In the genomic region with DNA sequence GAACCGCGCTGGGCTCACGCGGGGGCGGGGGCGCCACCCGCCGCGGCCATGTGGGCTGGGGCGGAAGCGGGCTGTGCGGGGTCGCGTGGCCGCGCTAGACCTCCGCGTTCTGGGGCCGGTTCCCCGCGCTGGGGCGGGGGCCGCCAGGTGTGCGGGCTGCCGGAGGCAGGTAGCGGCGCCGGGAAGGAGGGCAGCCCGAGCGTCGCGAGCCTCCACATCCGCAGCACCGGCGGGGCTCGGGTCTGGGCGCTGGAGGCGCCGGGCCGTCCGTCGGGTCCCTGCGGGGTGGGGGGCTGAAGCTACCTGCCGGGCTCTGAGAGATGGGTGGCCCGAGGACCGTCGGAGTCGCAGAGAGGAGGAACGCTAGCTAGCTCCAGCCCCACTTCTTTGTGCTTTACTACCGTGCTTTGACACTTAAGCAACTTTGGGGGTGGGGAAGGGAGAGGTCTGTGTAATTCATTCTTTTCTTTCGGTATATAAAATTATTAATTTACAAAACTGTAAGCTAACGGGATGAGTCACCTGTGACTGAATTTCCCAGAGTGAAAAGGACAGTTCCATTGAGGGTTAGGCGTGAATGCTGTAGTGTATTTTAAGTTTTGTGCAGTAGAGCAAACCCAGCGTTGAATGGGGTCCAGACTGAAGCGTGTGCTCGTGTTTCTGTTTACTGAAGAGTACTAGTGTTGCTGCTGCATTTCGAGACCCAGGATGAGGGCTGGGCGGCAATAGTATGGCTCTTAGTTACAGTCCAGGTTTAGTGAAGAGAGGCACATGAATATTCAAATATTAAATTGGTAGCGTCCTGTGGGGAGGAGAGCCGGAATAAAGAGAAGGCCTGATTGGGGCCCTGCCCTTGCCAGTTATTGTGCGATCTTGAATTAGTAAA, we compare ENCODE assay signal across 8 cellular contexts. TPM values are rescaled to one million over a fixed set of nuclear protein-coding genes. Genes with fewer than 3 reads are reported as not detected.
DNase-seq lines count a peak whose midpoint lies in the region; ATAC-seq, FAIRE-seq and TF ChIP-seq lines count a peak whose summit lies in the region.

No MANE protein-coding gene starts in this region.

- TF ChIP-seq POLR2A in NB4 (IDR thresholded peaks at IDR 0.05; ENCODE audit: extremely low read depth, insufficient read length) (no peak), H54 (IDR thresholded peaks at IDR 0.05; ENCODE audit: low read depth, low read length) (no peak)

- no peaks in the 10 kb centered on the region for H3K36me3 ChIP-seq in osteoblast (ENCODE audit: insufficient read depth, low read length)

- peak; percentile 4 for ATAC-seq in foreskin keratinocyte

- H2AFZ ChIP-seq in osteoblast (ENCODE audit: low read length) = peak overlapping the region; percentile 69

- H3K4me1 ChIP-seq in foreskin keratinocyte (peaks cover 22% of the 10 kb centered on the region), osteoblast (ENCODE audit: insufficient read depth, low read length) (peaks cover 8% of the 10 kb centered on the region)

- H3K4me3 ChIP-seq in NB4 (ENCODE audit: low read depth, low read length) (peak overlapping the region; percentile 89), osteoblast (ENCODE audit: insufficient read depth, low read length) (peak overlapping the region; percentile 93)

- H3K27me3 ChIP-seq in foreskin keratinocyte (no peaks in the 10 kb centered on the region), osteoblast (ENCODE audit: insufficient read depth, low read length) (no peaks in the 10 kb centered on the region)

- peaks cover 52% of the 10 kb centered on the region for H3K79me2 ChIP-seq in osteoblast (ENCODE audit: insufficient read depth, low read length)

- no peaks in the 10 kb centered on the region for H3K9me3 ChIP-seq in osteoblast (ENCODE audit: low read depth, low read length)

- H4K20me1 ChIP-seq in osteoblast (ENCODE audit: insufficient read depth, low read length) = peaks cover 12% of the 10 kb centered on the region

- H3K27ac ChIP-seq in foreskin keratinocyte (peak overlapping the region; percentile 77), osteoblast (ENCODE audit: low read depth, low read length) (peak overlapping the region; percentile 47)

- H3K4me2 ChIP-seq in osteoblast (ENCODE audit: insufficient read depth, low read length) = peak overlapping the region; percentile 93

- TF ChIP-seq CTCF in NB4 (IDR thresholded peaks at IDR 0.05; ENCODE audit: low read depth, low read length) (no peak), foreskin keratinocyte (conservative IDR thresholded peaks at IDR 0.05) (no peak), osteoblast (IDR thresholded peaks at IDR 0.05; ENCODE audit: extremely low read depth, low read depth, low read length) (no peak)

- DNase-seq in DMS153 treated with DMSO at 0.1 percent for 48 hours (lab: John Stamatoyannopoulos, UW; ENCODE audit: unreplicated experiment) = peak; percentile 15
- DNase-seq in DMS153 (lab: John Stamatoyannopoulos, UW) = no peak
- peak; percentile 10 for DNase-seq in HCEC 1CT
- DNase-seq in NB4 (ENCODE audit: low read depth) = peak; percentile 51
- peak; percentile 18 for DNase-seq in activated T-cell treated with anti-CD3 and anti-CD28 coated beads for 4 hours
- peak in 1 of 2 donors; percentile 55 for DNase-seq in foreskin keratinocyte
- peak; percentile 82 for DNase-seq in osteoblast (ENCODE audit: insufficient read length, low spot score, missing footprints)
- no peak for DNase-seq in H54 (ENCODE audit: insufficient read length, low spot score)

- FAIRE-seq in H54 (lab: Jason Lieb, UNC) = no peak

RNA-seq across cellular contexts. Expression of gene METAP1, which starts 0.8 kb away (rescaled TPM):
- total RNA-seq in foreskin keratinocyte (85.2 and 104 TPM in 2 replicates), osteoblast (48.6 and 52.8 TPM in 2 replicates)
- polyA plus RNA-seq in foreskin keratinocyte = 39.5 and 49.5 TPM in 2 replicates

Comparison
In these comparisons a context has a peak if more than half of its experiments do, and no peak if none do; other contexts are left out.
1. DNase-seq: peak in DMS153 treated with DMSO at 0.1 percent for 48 hours (single experiment), HCEC 1CT (single experiment), NB4 (single experiment), activated T-cell treated with anti-CD3 and anti-CD28 coated beads for 4 hours (single experiment) and osteoblast (single experiment); none in DMS153 (single experiment) and H54 (single experiment).